Comparison of ENCODE assay signal across 16 cellular contexts in the genomic region with DNA sequence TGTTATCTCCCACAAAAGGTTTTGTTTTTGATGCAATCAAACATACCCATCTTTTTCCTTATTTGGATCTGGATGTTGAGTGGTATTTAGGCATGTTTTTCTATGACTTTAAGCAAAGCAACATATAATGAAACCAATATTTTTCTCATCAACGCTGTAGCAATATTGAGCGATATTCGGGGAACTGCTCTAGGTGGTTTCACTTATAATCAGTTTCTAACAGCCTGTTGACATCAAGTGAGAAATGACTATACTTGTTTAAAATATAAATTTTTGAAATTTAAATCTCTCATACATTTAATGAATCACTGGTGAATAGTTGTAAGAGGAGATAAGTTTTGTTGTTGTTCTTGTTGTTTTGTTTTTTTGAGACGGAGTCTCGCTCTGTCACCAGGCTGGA.
"Had no signal": no experiment of that assay in that cellular context is flagged by ENCODE, and none has a peak within 500 bp of the region (broad histone marks: within the 10 kb centered on the region; RNA-seq: fewer than 3 reads in every experiment).

No MANE protein-coding gene starts in this region.

- H3K27ac Mint-ChIP-seq: naive B cell, neural progenitor cell, progenitor cell of endocrine pancreas had no signal

- H3K4me1 Mint-ChIP-seq: naive B cell, neural progenitor cell had no signal

- DNase-seq: effector memory CD4-positive, alpha-beta T cell; heart left ventricle; hippocampal formation; kidney glomerular epithelial cell; mesendoderm; naive B cell; nucleus accumbens; pancreas; right cardiac atrium; small intestine; stimulated activated CD4-positive, alpha-beta T cell treated with anti-CD3 and anti-CD28 coated beads, Interleukin-12 subunit alpha, Interleukin-12 subunit beta, amount 100 ng/mL, for 4 hours; stimulated activated naive CD4-positive, alpha-beta T cell treated with Interleukin-2 at 50 U/mL for 16 hours; trophoblast cell had no signal

- H3K27me3 Mint-ChIP-seq: naive B cell, progenitor cell of endocrine pancreas had no signal

- ATAC-seq: esophagus mucosa, heart left ventricle, pancreas, right cardiac atrium had no signal

- H3K9me3 Mint-ChIP-seq: naive B cell had no signal

- H3K4me3 Mint-ChIP-seq: naive B cell, neural progenitor cell had no signal
